8 cellular contexts compared by ENCODE assay signal in genomic region chr17:28948342-28948741, GRCh38. TPM values are rescaled to one million over a fixed set of nuclear protein-coding genes. Genes with fewer than 3 reads are reported as not detected.
DNase-seq lines count a peak whose midpoint lies in the region; ATAC-seq and TF ChIP-seq lines count a peak whose summit lies in the region.

No MANE protein-coding gene starts in this region.

- H3K27ac ChIP-seq in GM23338 (ENCODE audit: low read depth) = peak overlapping the region; percentile 97
- peak overlapping the region; percentile 77 for H3K27ac ChIP-seq in WERI-Rb-1
- peak overlapping the region; percentile 81 for H3K27ac ChIP-seq in skeletal muscle tissue (ENCODE audit: low read depth, low read length)

- TF ChIP-seq CTCF in GM23338 (conservative IDR thresholded peaks at IDR 0.05; ENCODE audit: low read depth in 2 of 2) (no peak), WERI-Rb-1 (IDR thresholded peaks at IDR 0.05; ENCODE audit: low read depth, low read length) (no peak), glutamatergic neuron (IDR thresholded peaks at IDR 0.05; ENCODE audit: partially characterized antibody, unreplicated experiment) (no peak)

- H3K36me3 Mint-ChIP-seq in GM23338 (ENCODE audit: low read depth) (peaks cover 48% of the 10 kb centered on the region), glutamatergic neuron (ENCODE audit: unreplicated experiment) (no peaks in the 10 kb centered on the region)

- H3K27me3 ChIP-seq in GM23338 (ENCODE audit: insufficient read depth) (no peaks in the 10 kb centered on the region), WERI-Rb-1 (ENCODE audit: insufficient read depth, low read depth, severe bottlenecking) (no peaks in the 10 kb centered on the region), skeletal muscle tissue (ENCODE audit: control insufficient read depth in 3 of 3, insufficient read depth in 3 of 3, low read length in 3 of 3) (no peaks in the 10 kb centered on the region)

- DNase-seq in GM23338 (ENCODE audit: low spot score) = no peak
- no peak for DNase-seq in WERI-Rb-1
- DNase-seq in glutamatergic neuron = no peak
- DNase-seq in left colon = no peak
- no peak for DNase-seq in AG08395 (ENCODE audit: low spot score)

- H3K9me3 Mint-ChIP-seq in GM23338 (no peaks in the 10 kb centered on the region), glutamatergic neuron (ENCODE audit: unreplicated experiment) (peaks cover 12% of the 10 kb centered on the region)

- ATAC-seq in GM23338 (no peak), HG03175 (IDR thresholded peaks at IDR 0.05; ENCODE audit: unreplicated experiment) (no peak), left colon (no peak), GM18907 (IDR thresholded peaks at IDR 0.05; ENCODE audit: unreplicated experiment) (no peak)

- H3K9me2 ChIP-seq in GM23338 (ENCODE audit: insufficient read depth) = no peaks in the 10 kb centered on the region

- peak overlapping the region; percentile 92 for H3K4me2 ChIP-seq in GM23338

- H3K4me3 Mint-ChIP-seq in GM23338 (peak overlapping the region; percentile 98), glutamatergic neuron (ENCODE audit: unreplicated experiment) (peak overlapping the region; percentile 97)

- peaks cover 4% of the 10 kb centered on the region for H3K27me3 Mint-ChIP-seq in GM23338 (ENCODE audit: insufficient read depth, low read depth, poor library complexity)
- peaks cover 11% of the 10 kb centered on the region for H3K27me3 Mint-ChIP-seq in glutamatergic neuron (ENCODE audit: unreplicated experiment)

- H3K4me1 Mint-ChIP-seq in GM23338 (peaks cover 24% of the 10 kb centered on the region), glutamatergic neuron (ENCODE audit: low read depth, unreplicated experiment) (peaks cover 22% of the 10 kb centered on the region)

- peaks cover 33% of the 10 kb centered on the region for H3K4me1 ChIP-seq in GM23338 (ENCODE audit: insufficient read depth)
- peaks cover 50 to 57% (median 54%) of the 10 kb centered on the region in 3 donors for H3K4me1 ChIP-seq in skeletal muscle tissue (ENCODE audit: control insufficient read depth in 3 of 3, insufficient read depth in 3 of 3, low read length in 3 of 3)

- peaks cover 75% of the 10 kb centered on the region for H3K79me2 ChIP-seq in GM23338 (replicated peaks; ENCODE audit: insufficient read depth)

- H3K27ac Mint-ChIP-seq in GM23338 (peak overlapping the region; percentile 95; the same call in 1 of the 2 replicates), glutamatergic neuron (ENCODE audit: unreplicated experiment) (peak overlapping the region; percentile 92)

- H3F3A ChIP-seq in GM23338 (replicated peaks; ENCODE audit: low read depth) = peaks cover 21% of the 10 kb centered on the region; the same call in 1 of the 2 replicates

- no peak overlapping the region for H2AFZ ChIP-seq in GM23338

- H4K20me1 ChIP-seq in GM23338 (replicated peaks; ENCODE audit: insufficient read depth) = peaks cover 52% of the 10 kb centered on the region

- H3K4me3 ChIP-seq in GM23338 (peak overlapping the region; percentile 96), WERI-Rb-1 (ENCODE audit: low read depth, low read length) (peak overlapping the region; percentile 91), skeletal muscle tissue (ENCODE audit: low read length in 3 of 3) (peak overlapping the region; percentile 81 to 93 (median 93))

- H3K36me3 ChIP-seq in GM23338 (ENCODE audit: insufficient read depth) = peaks cover 14% of the 10 kb centered on the region
- H3K36me3 ChIP-seq in WERI-Rb-1 = peaks cover 56% of the 10 kb centered on the region
- no peaks in the 10 kb centered on the region for H3K36me3 ChIP-seq in skeletal muscle tissue (ENCODE audit: control insufficient read depth in 3 of 3, insufficient read depth in 3 of 3, low read length in 3 of 3)

- intact Hi-C loops in left colon (cut with DNase I, micrococcal nuclease) = no loop called here

- peak overlapping the region; percentile 81 to 91 (median 87) for H3K9ac ChIP-seq in skeletal muscle tissue (ENCODE audit: low read depth in 1 of 3, low read length in 3 of 3)

- H3K9me3 ChIP-seq in WERI-Rb-1 (ENCODE audit: severe bottlenecking) (no peaks in the 10 kb centered on the region), skeletal muscle tissue (ENCODE audit: control insufficient read depth in 3 of 3, low read length in 3 of 3) (no peaks in the 10 kb centered on the region)

TF ChIP-seq in GM23338, 12 proteins besides CTCF, POLR2A, EP300 and RAD21 (continues in another document):
- TF ChIP-seq, protein P1, sequence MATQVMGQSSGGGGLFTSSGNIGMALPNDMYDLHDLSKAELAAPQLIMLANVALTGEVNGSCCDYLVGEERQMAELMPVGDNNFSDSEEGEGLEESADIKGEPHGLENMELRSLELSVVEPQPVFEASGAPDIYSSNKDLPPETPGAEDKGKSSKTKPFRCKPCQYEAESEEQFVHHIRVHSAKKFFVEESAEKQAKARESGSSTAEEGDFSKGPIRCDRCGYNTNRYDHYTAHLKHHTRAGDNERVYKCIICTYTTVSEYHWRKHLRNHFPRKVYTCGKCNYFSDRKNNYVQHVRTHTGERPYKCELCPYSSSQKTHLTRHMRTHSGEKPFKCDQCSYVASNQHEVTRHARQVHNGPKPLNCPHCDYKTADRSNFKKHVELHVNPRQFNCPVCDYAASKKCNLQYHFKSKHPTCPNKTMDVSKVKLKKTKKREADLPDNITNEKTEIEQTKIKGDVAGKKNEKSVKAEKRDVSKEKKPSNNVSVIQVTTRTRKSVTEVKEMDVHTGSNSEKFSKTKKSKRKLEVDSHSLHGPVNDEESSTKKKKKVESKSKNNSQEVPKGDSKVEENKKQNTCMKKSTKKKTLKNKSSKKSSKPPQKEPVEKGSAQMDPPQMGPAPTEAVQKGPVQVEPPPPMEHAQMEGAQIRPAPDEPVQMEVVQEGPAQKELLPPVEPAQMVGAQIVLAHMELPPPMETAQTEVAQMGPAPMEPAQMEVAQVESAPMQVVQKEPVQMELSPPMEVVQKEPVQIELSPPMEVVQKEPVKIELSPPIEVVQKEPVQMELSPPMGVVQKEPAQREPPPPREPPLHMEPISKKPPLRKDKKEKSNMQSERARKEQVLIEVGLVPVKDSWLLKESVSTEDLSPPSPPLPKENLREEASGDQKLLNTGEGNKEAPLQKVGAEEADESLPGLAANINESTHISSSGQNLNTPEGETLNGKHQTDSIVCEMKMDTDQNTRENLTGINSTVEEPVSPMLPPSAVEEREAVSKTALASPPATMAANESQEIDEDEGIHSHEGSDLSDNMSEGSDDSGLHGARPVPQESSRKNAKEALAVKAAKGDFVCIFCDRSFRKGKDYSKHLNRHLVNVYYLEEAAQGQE (IDR thresholded peaks at IDR 0.05; ENCODE audit: unreplicated experiment) = no peak
- no peak for TF ChIP-seq NANOG (IDR thresholded peaks at IDR 0.05; ENCODE audit: borderline replicate concordance)
- TF ChIP-seq ETS1 (IDR thresholded peaks at IDR 0.05) = no peak
- no peak for TF ChIP-seq POLR2AphosphoS5 (IDR thresholded peaks at IDR 0.05; ENCODE audit: low read depth)
- no peak for TF ChIP-seq ZNF331 (CRISPR knock-in tag; IDR thresholded peaks at IDR 0.05; ENCODE audit: low read depth)
- no peak for TF ChIP-seq EZH2phosphoT487 (IDR thresholded peaks at IDR 0.05; ENCODE audit: unreplicated experiment)
- TF ChIP-seq STAT1 (IDR thresholded peaks at IDR 0.05; ENCODE audit: unreplicated experiment) = no peak

RNA-seq across cellular contexts. Expression of gene PHF12, which starts 3.0 kb away (rescaled TPM):
- 41.0 and 45.4 TPM in 2 replicates for total RNA-seq in GM23338 (2014; rRNA removed; shearing (Covaris generic))
- 19.7 and 20.8 TPM in 2 replicates for polyA plus RNA-seq in GM23338 (2016; fragmentation: Nextera tagmentation; extraction: Ambion mirVana)
- total RNA-seq in glutamatergic neuron (ENCODE audit: unreplicated experiment) = 59.8 TPM
- total RNA-seq in skeletal muscle tissue = 8.9 TPM
- total RNA-seq in left colon = 10 to 100 TPM; 33.1 to 42.3 TPM

RNA-seq across cellular contexts. Expression of gene DHRS13, which starts 45.5 kb away (rescaled TPM):
- total RNA-seq in GM23338 (2014; rRNA removed; shearing (Covaris generic)) = 31.3 and 34.2 TPM in 2 replicates
- 5.4 and 7.0 TPM in 2 replicates for polyA plus RNA-seq in GM23338 (2016; fragmentation: Nextera tagmentation; extraction: Ambion mirVana)
- total RNA-seq in glutamatergic neuron (ENCODE audit: unreplicated experiment) (17.0 TPM), skeletal muscle tissue (5.7 TPM), left colon (1 to 10 TPM; 6.3 to 7.5 TPM)

RNA-seq across cellular contexts. Expression of gene FLOT2, which starts 50.8 kb away (rescaled TPM):
- 66.1 and 66.3 TPM in 2 replicates for total RNA-seq in GM23338 (2014; rRNA removed; shearing (Covaris generic))
- polyA plus RNA-seq in GM23338 (2016; fragmentation: Nextera tagmentation; extraction: Ambion mirVana) = 49.8 and 51.0 TPM in 2 replicates
- total RNA-seq in glutamatergic neuron (ENCODE audit: unreplicated experiment) (143 TPM), skeletal muscle tissue (25.6 TPM), left colon (10 to 100 TPM; 82.4 to 91.5 TPM)

RNA-seq across cellular contexts. Expression of gene SEZ6, which starts 57.5 kb away (rescaled TPM):
- 3.1 and 6.5 TPM in 2 replicates for total RNA-seq in GM23338 (2014; rRNA removed; shearing (Covaris generic))
- polyA plus RNA-seq in GM23338 (2016; fragmentation: Nextera tagmentation; extraction: Ambion mirVana) = 1.0 TPM in 2 replicates
- 6.7 TPM for total RNA-seq in glutamatergic neuron (ENCODE audit: unreplicated experiment)
- total RNA-seq in skeletal muscle tissue = not detected
- total RNA-seq in left colon = under 1 TPM; 0.46 to 0.81 TPM
